ENCODE assay signal across 29 cellular contexts in the genomic region with DNA sequence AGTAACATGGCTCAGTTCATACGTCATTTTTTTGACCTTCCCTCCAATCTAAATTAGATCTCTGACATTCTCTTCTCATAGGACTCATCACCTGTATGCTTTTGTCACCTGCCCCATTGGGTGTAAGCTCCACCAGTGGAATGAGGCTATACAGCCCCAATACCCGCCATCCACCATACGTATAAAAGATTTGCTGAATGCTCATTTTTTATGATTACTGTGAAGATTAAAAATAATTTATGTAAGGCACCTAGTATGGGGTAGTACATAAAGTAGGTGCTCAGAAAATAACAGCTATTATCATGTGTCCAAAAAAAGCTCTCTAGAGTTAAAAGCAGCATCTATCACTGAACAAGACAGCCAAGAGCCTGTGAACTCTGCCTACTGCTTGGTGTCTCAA. TPM values are rescaled to one million over a fixed set of nuclear protein-coding genes. Genes with fewer than 3 reads are reported as not detected.
DNase-seq lines count a peak whose midpoint lies in the region; ATAC-seq, FAIRE-seq and TF ChIP-seq lines count a peak whose summit lies in the region.
"Had no signal": no experiment of that assay in that cellular context is flagged by ENCODE, and none has a peak within 500 bp of the region (broad histone marks: within the 10 kb centered on the region; RNA-seq: fewer than 3 reads in every experiment).

No MANE protein-coding gene starts in this region.

- H2AFZ ChIP-seq in HepG2 (ENCODE audit: low read length) (no peak overlapping the region), K562 (ENCODE audit: low read depth, low read length) (no peak overlapping the region)

- in situ Hi-C loops in HepG2 (cut with HindIII; ENCODE audit: extremely low pct_ligation_motif_present, low pct_unique_long_range_greater_than_20kb) (no loop called here), K562 (cut with MboI) (no loop called here)

- TF ChIP-seq POLR2A in HepG2 (IDR thresholded peaks at IDR 0.05; ENCODE audit: insufficient read depth in 1 of 2, low read depth in 2 of 2, low read length in 2 of 2): no peak
- TF ChIP-seq POLR2A in right lobe of liver (IDR thresholded peaks at IDR 0.05): no peak
- no peak for TF ChIP-seq POLR2A in K562 (conservative IDR thresholded peaks at IDR 0.05)

- BruUV-seq in HepG2 (replicated peaks; lab: Mats Ljungman, UMichigan): no TSS peak
- BruUV-seq in K562 (replicated peaks; lab: Mats Ljungman, UMichigan): no TSS peak

- H3K27ac ChIP-seq in HepG2 (ENCODE audit: extremely low read length, insufficient read depth, low read length): no peak overlapping the region
- no peak overlapping the region for H3K27ac ChIP-seq in right lobe of liver
- no peak overlapping the region for H3K27ac ChIP-seq in K562 (ENCODE audit: extremely low read depth, low read depth, low read length)
- H3K27ac ChIP-seq: BLaER1 had no signal

- H3K9ac ChIP-seq in HepG2 (ENCODE audit: insufficient read depth, low read depth, low read length): no peak overlapping the region
- H3K9ac ChIP-seq in K562 (ENCODE audit: insufficient read depth in 1 of 2, low read depth in 2 of 2, low read length in 2 of 2): no peak overlapping the region
- H3K9ac ChIP-seq: BLaER1 had no signal

- intact Hi-C loops in HepG2 (cut with micrococcal nuclease; ENCODE audit: unreplicated experiment) (no loop called here), right lobe of liver (cut with DNase I) (no loop called here), K562 (cut with micrococcal nuclease) (no loop called here)

- H3K4me1 ChIP-seq in HepG2 (ENCODE audit: insufficient read depth, low read length) (peaks cover 10% of the 10 kb centered on the region), right lobe of liver (peaks cover 0 to 9% (median 0%) of the 10 kb centered on the region in 4 donors), K562 (replicated peaks in 1 of 2; ENCODE audit: control insufficient read depth in 2 of 2, insufficient read depth in 2 of 2, low read length in 2 of 2) (no peaks in the 10 kb centered on the region; a peak in 1 of 5 replicates)
- H3K4me1 ChIP-seq: BE2C had no signal

- TF ChIP-seq CTCF in HepG2 (CRISPR knock-in tag; IDR thresholded peaks at IDR 0.05): no peak
- no peak for TF ChIP-seq CTCF in right lobe of liver (IDR thresholded peaks at IDR 0.05)
- TF ChIP-seq CTCF in K562 (IDR thresholded peaks at IDR 0.05 in 2 of 3, conservative IDR thresholded peaks at IDR 0.05 in 1 of 3; ENCODE audit: insufficient read depth in 2 of 3, low read depth in 1 of 3, low read length in 3 of 3): no peak

- no peak for FAIRE-seq in HepG2 (lab: Jason Lieb, UNC)
- no peak for FAIRE-seq in K562 (lab: Jason Lieb, UNC)
- FAIRE-seq: A204.1, D721Med, GM12878, GM12892, GM18507 had no signal

- H3K27me3 ChIP-seq in HepG2 (ENCODE audit: control insufficient read depth in 1 of 2, insufficient read depth in 2 of 2, low read length in 2 of 2) (no peaks in the 10 kb centered on the region), right lobe of liver (no peaks in the 10 kb centered on the region), K562 (ENCODE audit: control insufficient read depth in 2 of 2, insufficient read depth in 2 of 2, low read length in 2 of 2) (no peaks in the 10 kb centered on the region)
- H3K27me3 ChIP-seq: BE2C, BLaER1 had no signal

- CTCF ChIA-PET in HepG2 (lab: Yijun Ruan, JAX; ENCODE audit: low intra/inter-chr PET ratio, low total read pairs): no interaction called here
- CTCF ChIA-PET in K562 (lab: Yijun Ruan, JAX; ENCODE audit: low intra/inter-chr PET ratio): no interaction called here

- no peaks in the 10 kb centered on the region for H3K79me2 ChIP-seq in HepG2 (ENCODE audit: insufficient read depth, low read length)
- H3K79me2 ChIP-seq in K562 (ENCODE audit: control insufficient read depth, insufficient read depth, low read length): no peaks in the 10 kb centered on the region

- POLR2A ChIA-PET in HepG2 (lab: Yijun Ruan, JAX) (interaction anchor here (1.0 kb wide), 1 partner anchor 43 kb away, joined by 3 read pairs; no protein-coding TSS in a partner anchor), K562 (lab: Yijun Ruan, JAX) (interaction anchor here (1.2 to 1.4 kb wide), 5 partner anchors 10 to 36 kb away, joined by 3 to 6 read pairs (median 4); no protein-coding TSS in a partner anchor)

- peaks cover 65 to 93% of the 10 kb centered on the region in 2 experiments for H3K36me3 ChIP-seq in HepG2 (replicated peaks in 1 of 2; ENCODE audit: control insufficient read depth in 1 of 2, insufficient read depth in 2 of 2, low read length in 2 of 2)
- H3K36me3 ChIP-seq in right lobe of liver: peaks cover 20 to 90% (median 53%) of the 10 kb centered on the region in 4 donors
- peaks cover 91% of the 10 kb centered on the region for H3K36me3 ChIP-seq in K562 (ENCODE audit: control insufficient read depth, insufficient read depth, low read length)

- ATAC-seq in HepG2 (no peak), right lobe of liver (no peak), K562 (no peak)
- ATAC-seq: GM12878 had no signal

- TF ChIP-seq EP300 in HepG2 (IDR thresholded peaks at IDR 0.05; ENCODE audit: low read depth in 2 of 2, low read length in 2 of 2) (no peak), HepG2 (CRISPR knock-in tag; IDR thresholded peaks at IDR 0.05; ENCODE audit: borderline replicate concordance) (no peak), K562 (IDR thresholded peaks at IDR 0.05; ENCODE audit: low read length) (no peak)

- 98% methylated on average over 3 of the region's 3 CpGs for WGBS in HepG2 (ENCODE audit: low lambda C conversion rate)
- 85% methylated on average over 3 of the region's 3 CpGs for WGBS in right lobe of liver (ENCODE audit: insufficient coverage, low coverage, low lambda C conversion rate, missing lambda C conversion rate)
- WGBS in K562 (ENCODE audit: insufficient coverage, low coverage, missing lambda C conversion rate): 87% methylated on average over 3 of the region's 3 CpGs

- TF ChIP-seq RAD21 in HepG2 (CRISPR knock-in tag; IDR thresholded peaks at IDR 0.05) (no peak), K562 (CRISPR knock-in tag; conservative IDR thresholded peaks at IDR 0.05 in 1 of 2, IDR thresholded peaks at IDR 0.05 in 1 of 2) (no peak)

- DNase-seq in HepG2 (ENCODE audit: low spot score) (no peak), right lobe of liver (no peak), K562 (ENCODE audit: extremely low read depth in 1 of 4, low spot score in 3 of 4) (no peak), ureter (ENCODE audit: low spot score) (peak; percentile 4), DMS53 treated with DMSO at 0.1 percent for 48 hours (lab: John Stamatoyannopoulos, UW; ENCODE audit: unreplicated experiment) (no peak)
- no peak for DNase-seq in stimulated activated CD8-positive, alpha-beta memory T cell treated with anti-CD3 and anti-CD28 coated beads, Interleukin-4, amount 100 ng/mL, for 48 hours
- DNase-seq: 8988T; ACHN; BE2C; C1 segment of cervical spinal cord; Caco-2; Calu3; CD4-positive, alpha-beta memory T cell; CD4-positive, CD25-positive, alpha-beta regulatory T cell; CD8-positive, alpha-beta memory T cell; DMS79; DND-41; EL; GDM1 had no signal

- no peaks in the 10 kb centered on the region for H3K9me3 ChIP-seq in HepG2 (ENCODE audit: low read length)
- H3K9me3 ChIP-seq in right lobe of liver: no peaks in the 10 kb centered on the region
- H3K9me3 ChIP-seq in K562 (replicated peaks; ENCODE audit: control insufficient read depth, insufficient read depth, low read depth, low read length): no peaks in the 10 kb centered on the region
- H3K9me3 ChIP-seq: BE2C, BLaER1, Caco-2 had no signal

- no peak overlapping the region for H3K4me3 ChIP-seq in HepG2 (replicated peaks in 1 of 3; ENCODE audit: insufficient read depth in 1 of 3, low read depth in 2 of 3, low read length in 3 of 3)
- no peak overlapping the region for H3K4me3 ChIP-seq in right lobe of liver
- no peak overlapping the region for H3K4me3 ChIP-seq in K562
- H3K4me3 ChIP-seq: BLaER1, GM12878 had no signal

- H4K20me1 ChIP-seq in HepG2 (ENCODE audit: insufficient read depth, low read length) (no peaks in the 10 kb centered on the region; the same call in 1 of the 2 replicates), K562 (replicated peaks; ENCODE audit: control insufficient read depth, insufficient read depth, low read length) (no peaks in the 10 kb centered on the region)

- H3K4me2 ChIP-seq in HepG2 (ENCODE audit: low read depth, low read length) (no peak overlapping the region), K562 (ENCODE audit: insufficient read depth, low read length) (no peak overlapping the region)
- H3K4me2 ChIP-seq: BLaER1 had no signal

- H3K9me1 ChIP-seq in K562 (ENCODE audit: control insufficient read depth, insufficient read depth, low read length): no peaks in the 10 kb centered on the region

RNA-seq across cellular contexts. Expression of gene NCOA5, which starts 24.1 kb away (rescaled TPM):
- total RNA-seq in HepG2 (2016; rRNA removed; fragmentation: Illumina TruSeq; extraction: Trizol): 28.4 and 37.7 TPM in 2 replicates
- total RNA-seq in HepG2 (2016; cell fraction: cytosol; rRNA removed; fragmentation: Illumina TruSeq; extraction: Trizol; ENCODE audit: low read depth): 5.3 and 5.8 TPM in 2 replicates
- 27.1 and 29.5 TPM in 2 replicates for total RNA-seq in HepG2 (2016; cell fraction: insoluble cytoplasmic fraction; rRNA removed; fragmentation: Illumina TruSeq; extraction: Trizol)
- total RNA-seq in HepG2 (2016; cell fraction: membrane; rRNA removed; fragmentation: Illumina TruSeq; extraction: Trizol): 12.8 and 13.5 TPM in 2 replicates
- 18.5 and 23.8 TPM in 2 replicates for total RNA-seq in HepG2 (2016; cell fraction: nucleus; rRNA removed; fragmentation: Illumina TruSeq; extraction: Trizol)
- polyA plus RNA-seq in HepG2 (2011; rRNA removed): 16.5 and 17.5 TPM in 2 replicates
- polyA plus RNA-seq in HepG2 (2011; cell fraction: cytosol; rRNA removed): 11.8 and 14.3 TPM in 2 replicates
- 22.9 and 23.8 TPM in 2 replicates for polyA plus RNA-seq in HepG2 (2011; cell fraction: nucleus; rRNA removed)
- 17.3 and 18.5 TPM in 2 replicates for polyA plus RNA-seq in HepG2 (2012)
- 3.4 and 3.9 TPM in 2 replicates for polyA plus RNA-seq in HepG2 (2016; cell fraction: cytosol; fragmentation: Illumina TruSeq; extraction: Trizol; ENCODE audit: low read depth)
- 39.8 and 50.1 TPM in 2 replicates for polyA plus RNA-seq in HepG2 (2016; cell fraction: insoluble cytoplasmic fraction; fragmentation: Illumina TruSeq; extraction: Trizol; ENCODE audit: low read depth)
- polyA plus RNA-seq in HepG2 (2016; cell fraction: membrane; fragmentation: Illumina TruSeq; extraction: Trizol; ENCODE audit: low read depth): 9.4 and 9.8 TPM in 2 replicates
- polyA plus RNA-seq in HepG2 (2016; cell fraction: nucleus; fragmentation: Illumina TruSeq; extraction: Trizol; ENCODE audit: insufficient read depth, low read depth): 57.0 and 60.2 TPM in 2 replicates
- 16.8 and 41.9 TPM in 2 replicates for polyA minus RNA-seq in HepG2 (2011; rRNA and poly(A)+ RNA removed; ENCODE audit: low replicate concordance)
- 10.9 and 12.0 TPM in 2 replicates for polyA minus RNA-seq in HepG2 (2011; cell fraction: cytosol; rRNA and poly(A)+ RNA removed)
- polyA minus RNA-seq in HepG2 (2011; cell fraction: nucleus; rRNA and poly(A)+ RNA removed): 17.4 TPM in 2 replicates
- 10 to 100 TPM in 1 of 6 experiments, 1 to 10 TPM in 5; 5.1 to 10.4 (median 8.8) TPM for total RNA-seq in right lobe of liver
- total RNA-seq in K562 (2011; cell fraction: chromatin; rRNA removed; ENCODE audit: low replicate concordance): 10.4 and 11.2 TPM in 2 replicates
- total RNA-seq in K562 (2011; cell fraction: nucleolus; rRNA removed): 6.0 and 6.8 TPM in 2 replicates
- 5.9 and 7.0 TPM in 2 replicates for total RNA-seq in K562 (2011; cell fraction: nucleoplasm; rRNA removed)
- 13.5 and 19.2 TPM in 2 replicates for total RNA-seq in K562 (2014; rRNA removed)
- 11.6 and 11.8 TPM in 2 replicates for total RNA-seq in K562 (2014; rRNA removed; fragmentation: Illumina TruSeq; extraction: Trizol)
- total RNA-seq in K562 (2015; rRNA removed; fragmentation: Illumina TruSeq; extraction: Trizol): 16.9 and 18.5 TPM in 2 replicates
- 17.9 and 19.4 TPM in 2 replicates for total RNA-seq in K562 (2021)
- polyA plus RNA-seq in K562 (2011; rRNA removed): 13.3 and 13.8 TPM in 2 replicates
- polyA plus RNA-seq in K562 (2011; cell fraction: cytosol; rRNA removed): 12.9 and 16.1 TPM in 2 replicates
- polyA plus RNA-seq in K562 (2011; cell fraction: nucleus; rRNA removed): 14.1 and 16.8 TPM in 2 replicates
- 16.3 and 19.4 TPM in 2 replicates for polyA plus RNA-seq in K562 (2012)
- 19.9 and 22.8 TPM in 2 replicates for polyA plus RNA-seq in K562 (2014; fragmentation: Illumina TruSeq; extraction: Trizol)
- 1 to 10 TPM; 3.9 to 4.3 TPM for polyA plus RNA-seq in K562 (2014; fragmentation: Nextera tagmentation; extraction: Ambion mirVana)
- 12.9 and 17.8 TPM in 2 replicates for polyA plus RNA-seq in K562 (2014; rRNA removed)
- polyA minus RNA-seq in K562 (2011; rRNA and poly(A)+ RNA removed): 11.2 and 15.3 TPM in 2 replicates
- polyA minus RNA-seq in K562 (2011; cell fraction: cytosol; rRNA and poly(A)+ RNA removed): 8.0 and 9.6 TPM in 2 replicates
- polyA minus RNA-seq in K562 (2011; cell fraction: nucleus; rRNA and poly(A)+ RNA removed): 4.3 and 6.8 TPM in 2 replicates
- 30.0 TPM for total RNA-seq in ureter

RNA-seq across cellular contexts. Expression of gene SLC12A5, which starts 36.7 kb away (rescaled TPM):
- 5.3 and 5.4 TPM in 2 replicates for total RNA-seq in HepG2 (2016; rRNA removed; fragmentation: Illumina TruSeq; extraction: Trizol)
- total RNA-seq in HepG2 (2016; cell fraction: cytosol; rRNA removed; fragmentation: Illumina TruSeq; extraction: Trizol; ENCODE audit: low read depth): 2.8 and 4.0 TPM in 2 replicates
- total RNA-seq in HepG2 (2016; cell fraction: insoluble cytoplasmic fraction; rRNA removed; fragmentation: Illumina TruSeq; extraction: Trizol): 4.2 and 4.4 TPM in 2 replicates
- 3.5 and 4.1 TPM in 2 replicates for total RNA-seq in HepG2 (2016; cell fraction: membrane; rRNA removed; fragmentation: Illumina TruSeq; extraction: Trizol)
- total RNA-seq in HepG2 (2016; cell fraction: nucleus; rRNA removed; fragmentation: Illumina TruSeq; extraction: Trizol): 3.0 and 3.9 TPM in 2 replicates
- 4.3 and 5.6 TPM in 2 replicates for polyA plus RNA-seq in HepG2 (2011; rRNA removed)
- polyA plus RNA-seq in HepG2 (2011; cell fraction: cytosol; rRNA removed): 4.5 and 6.3 TPM in 2 replicates
- polyA plus RNA-seq in HepG2 (2011; cell fraction: nucleus; rRNA removed): 6.0 and 6.2 TPM in 2 replicates
- polyA plus RNA-seq in HepG2 (2012): 12.9 and 15.9 TPM in 2 replicates
- 27.8 and 30.6 TPM in 2 replicates for polyA plus RNA-seq in HepG2 (2016; cell fraction: cytosol; fragmentation: Illumina TruSeq; extraction: Trizol; ENCODE audit: low read depth)
- polyA plus RNA-seq in HepG2 (2016; cell fraction: insoluble cytoplasmic fraction; fragmentation: Illumina TruSeq; extraction: Trizol; ENCODE audit: low read depth): 18.0 and 19.7 TPM in 2 replicates
- 33.5 and 42.8 TPM in 2 replicates for polyA plus RNA-seq in HepG2 (2016; cell fraction: membrane; fragmentation: Illumina TruSeq; extraction: Trizol; ENCODE audit: low read depth)
- polyA plus RNA-seq in HepG2 (2016; cell fraction: nucleus; fragmentation: Illumina TruSeq; extraction: Trizol; ENCODE audit: insufficient read depth, low read depth): 14.1 and 18.5 TPM in 2 replicates
- polyA minus RNA-seq in HepG2 (2011; rRNA and poly(A)+ RNA removed; ENCODE audit: low replicate concordance): 2.3 and 2.5 TPM in 2 replicates
- polyA minus RNA-seq in HepG2 (2011; cell fraction: cytosol; rRNA and poly(A)+ RNA removed): 1.7 and 1.8 TPM in 2 replicates
- polyA minus RNA-seq in HepG2 (2011; cell fraction: nucleus; rRNA and poly(A)+ RNA removed): 3.5 and 3.7 TPM in 2 replicates
- total RNA-seq in right lobe of liver: under 1 TPM in 3 of 6 experiments, not detected in 3; 0.32 to 0.91 (median 0.64) TPM
- total RNA-seq in K562 (2011; cell fraction: chromatin; rRNA removed; ENCODE audit: low replicate concordance): 1.3 and 3.1 TPM in 2 replicates
- 1.4 and 2.2 TPM in 2 replicates for total RNA-seq in K562 (2011; cell fraction: nucleolus; rRNA removed)
- total RNA-seq in K562 (2011; cell fraction: nucleoplasm; rRNA removed): 1.5 and 3.8 TPM in 2 replicates
- total RNA-seq in K562 (2014; rRNA removed): 2.2 and 2.4 TPM in 2 replicates
- 0.36 and 1.4 TPM in 2 replicates for total RNA-seq in K562 (2014; rRNA removed; fragmentation: Illumina TruSeq; extraction: Trizol)
- total RNA-seq in K562 (2015; rRNA removed; fragmentation: Illumina TruSeq; extraction: Trizol): 1.2 and 4.1 TPM in 2 replicates
- total RNA-seq in K562 (2021): 5.3 and 6.2 TPM in 2 replicates
- polyA plus RNA-seq in K562 (2011; rRNA removed): 1.8 and 3.0 TPM in 2 replicates
- polyA plus RNA-seq in K562 (2011; cell fraction: cytosol; rRNA removed): 3.9 and 11.1 TPM in 2 replicates
- 3.3 and 4.6 TPM in 2 replicates for polyA plus RNA-seq in K562 (2011; cell fraction: nucleus; rRNA removed)
- 10.0 and 16.1 TPM in 2 replicates for polyA plus RNA-seq in K562 (2012)
- 6.2 and 6.7 TPM in 2 replicates for polyA plus RNA-seq in K562 (2014; fragmentation: Illumina TruSeq; extraction: Trizol)
- 1 to 10 TPM in 1 of 2 experiments, under 1 TPM in 1; 0.71 to 2.1 TPM for polyA plus RNA-seq in K562 (2014; fragmentation: Nextera tagmentation; extraction: Ambion mirVana)
- 7.5 and 8.5 TPM in 2 replicates for polyA plus RNA-seq in K562 (2014; rRNA removed)
- polyA minus RNA-seq in K562 (2011; rRNA and poly(A)+ RNA removed): 0.66 TPM in 1 of 2 replicates, not detected in the other
- 3.9 TPM in 1 of 2 replicates, not detected in the other for polyA minus RNA-seq in K562 (2011; cell fraction: cytosol; rRNA and poly(A)+ RNA removed)
- polyA minus RNA-seq in K562 (2011; cell fraction: nucleus; rRNA and poly(A)+ RNA removed): 0.40 and 0.44 TPM in 2 replicates
- total RNA-seq in ureter: not detected
- total RNA-seq: CD4-positive, alpha-beta memory T cell; CD4-positive, CD25-positive, alpha-beta regulatory T cell; CD8-positive, alpha-beta memory T cell; Daoy had no signal
- polyA plus RNA-seq: CD14-positive monocyte; CD4-positive, alpha-beta memory T cell; CD4-positive, CD25-positive, alpha-beta regulatory T cell; CD8-positive, alpha-beta memory T cell had no signal

RNA-seq across cellular contexts. Expression of gene CD40, which starts 52.4 kb away (rescaled TPM):
- total RNA-seq in HepG2 (2016; rRNA removed; fragmentation: Illumina TruSeq; extraction: Trizol) (2.2 and 4.6 TPM in 2 replicates), right lobe of liver (10 to 100 TPM in 2 of 6 experiments, 1 to 10 TPM in 4; 8.8 to 11.7 (median 9.4) TPM), K562 (2014; rRNA removed) (1.5 and 1.6 TPM in 2 replicates), K562 (2014; rRNA removed; fragmentation: Illumina TruSeq; extraction: Trizol) (1.1 and 1.3 TPM in 2 replicates), K562 (2015; rRNA removed; fragmentation: Illumina TruSeq; extraction: Trizol) (0.64 and 0.76 TPM in 2 replicates), K562 (2021) (2.0 and 2.1 TPM in 2 replicates), ureter (29.0 TPM)
- 1.6 and 2.0 TPM in 2 replicates for total RNA-seq in HepG2 (2016; cell fraction: cytosol; rRNA removed; fragmentation: Illumina TruSeq; extraction: Trizol; ENCODE audit: low read depth)
- total RNA-seq in HepG2 (2016; cell fraction: insoluble cytoplasmic fraction; rRNA removed; fragmentation: Illumina TruSeq; extraction: Trizol): 2.5 and 4.5 TPM in 2 replicates
- 2.7 and 3.4 TPM in 2 replicates for total RNA-seq in HepG2 (2016; cell fraction: membrane; rRNA removed; fragmentation: Illumina TruSeq; extraction: Trizol)
- total RNA-seq in HepG2 (2016; cell fraction: nucleus; rRNA removed; fragmentation: Illumina TruSeq; extraction: Trizol): 4.5 and 5.3 TPM in 2 replicates
- polyA plus RNA-seq in HepG2 (2011; rRNA removed) (13.4 TPM in 2 replicates), K562 (2011; rRNA removed) (2.2 and 3.7 TPM in 2 replicates), K562 (2014; fragmentation: Illumina TruSeq; extraction: Trizol) (1.9 TPM in 2 replicates), K562 (2014; fragmentation: Nextera tagmentation; extraction: Ambion mirVana) (1 to 10 TPM; 1.0 to 1.6 TPM), K562 (2014; rRNA removed) (2.3 and 2.9 TPM in 2 replicates)
- polyA plus RNA-seq in HepG2 (2011; cell fraction: cytosol; rRNA removed): 10.3 and 14.5 TPM in 2 replicates
- 11.5 and 13.3 TPM in 2 replicates for polyA plus RNA-seq in HepG2 (2011; cell fraction: nucleus; rRNA removed)
- 5.5 and 6.2 TPM in 2 replicates for polyA plus RNA-seq in HepG2 (2012)
- 1.8 and 2.2 TPM in 2 replicates for polyA plus RNA-seq in HepG2 (2016; cell fraction: cytosol; fragmentation: Illumina TruSeq; extraction: Trizol; ENCODE audit: low read depth)
- 2.2 and 2.6 TPM in 2 replicates for polyA plus RNA-seq in HepG2 (2016; cell fraction: insoluble cytoplasmic fraction; fragmentation: Illumina TruSeq; extraction: Trizol; ENCODE audit: low read depth)
- polyA plus RNA-seq in HepG2 (2016; cell fraction: membrane; fragmentation: Illumina TruSeq; extraction: Trizol; ENCODE audit: low read depth): 1.6 and 2.6 TPM in 2 replicates
- polyA plus RNA-seq in HepG2 (2016; cell fraction: nucleus; fragmentation: Illumina TruSeq; extraction: Trizol; ENCODE audit: insufficient read depth, low read depth): 7.9 and 9.2 TPM in 2 replicates
- polyA minus RNA-seq in HepG2 (2011; rRNA and poly(A)+ RNA removed; ENCODE audit: low replicate concordance): 0.70 and 6.5 TPM in 2 replicates
- 3.3 and 4.0 TPM in 2 replicates for polyA minus RNA-seq in HepG2 (2011; cell fraction: cytosol; rRNA and poly(A)+ RNA removed)
- 4.8 and 5.8 TPM in 2 replicates for polyA minus RNA-seq in HepG2 (2011; cell fraction: nucleus; rRNA and poly(A)+ RNA removed)
- 2.4 and 5.1 TPM in 2 replicates for total RNA-seq in K562 (2011; cell fraction: chromatin; rRNA removed; ENCODE audit: low replicate concordance)
- total RNA-seq in K562 (2011; cell fraction: nucleolus; rRNA removed): 2.4 and 4.5 TPM in 2 replicates
- 5.8 and 6.6 TPM in 2 replicates for total RNA-seq in K562 (2011; cell fraction: nucleoplasm; rRNA removed)
- 2.5 and 4.8 TPM in 2 replicates for polyA plus RNA-seq in K562 (2011; cell fraction: cytosol; rRNA removed)
- 3.0 and 4.6 TPM in 2 replicates for polyA plus RNA-seq in K562 (2011; cell fraction: nucleus; rRNA removed)
- polyA plus RNA-seq in K562 (2012): 1.7 and 4.9 TPM in 2 replicates
- polyA minus RNA-seq in K562 (2011; rRNA and poly(A)+ RNA removed): 0.75 and 1.5 TPM in 2 replicates
- 0.67 and 1.5 TPM in 2 replicates for polyA minus RNA-seq in K562 (2011; cell fraction: cytosol; rRNA and poly(A)+ RNA removed)
- 0.89 and 2.4 TPM in 2 replicates for polyA minus RNA-seq in K562 (2011; cell fraction: nucleus; rRNA and poly(A)+ RNA removed)
- total RNA-seq: Caco-2 had no signal

RNA-seq across cellular contexts. Expression of gene MMP9, which starts 57.0 kb away (rescaled TPM):
- total RNA-seq in HepG2 (2016; rRNA removed; fragmentation: Illumina TruSeq; extraction: Trizol) (not detected in 2 replicates), right lobe of liver (1 to 10 TPM in 4 of 6 experiments, under 1 TPM in 2; 0.61 to 2.4 (median 1.3) TPM), K562 (2014; rRNA removed) (0.04 TPM in 1 of 2 replicates, not detected in the other), K562 (2014; rRNA removed; fragmentation: Illumina TruSeq; extraction: Trizol) (not detected in 2 replicates), K562 (2015; rRNA removed; fragmentation: Illumina TruSeq; extraction: Trizol) (not detected in 2 replicates), K562 (2021) (not detected in 2 replicates), ureter (1.4 TPM)
- not detected in 2 replicates for total RNA-seq in HepG2 (2016; cell fraction: cytosol; rRNA removed; fragmentation: Illumina TruSeq; extraction: Trizol; ENCODE audit: low read depth)
- total RNA-seq in HepG2 (2016; cell fraction: insoluble cytoplasmic fraction; rRNA removed; fragmentation: Illumina TruSeq; extraction: Trizol): 0.06 TPM in 1 of 2 replicates, not detected in the other
- total RNA-seq in HepG2 (2016; cell fraction: membrane; rRNA removed; fragmentation: Illumina TruSeq; extraction: Trizol): not detected in 2 replicates
- total RNA-seq in HepG2 (2016; cell fraction: nucleus; rRNA removed; fragmentation: Illumina TruSeq; extraction: Trizol): not detected in 2 replicates
- polyA plus RNA-seq in HepG2 (2011; rRNA removed) (0.03 TPM in 1 of 2 replicates, not detected in the other), K562 (2011; rRNA removed) (not detected in 2 replicates), K562 (2014; fragmentation: Illumina TruSeq; extraction: Trizol) (not detected in 2 replicates), K562 (2014; fragmentation: Nextera tagmentation; extraction: Ambion mirVana) (not detected), K562 (2014; rRNA removed) (0.07 TPM in 1 of 2 replicates, not detected in the other)
- polyA plus RNA-seq in HepG2 (2011; cell fraction: cytosol; rRNA removed): 0.04 TPM in 1 of 2 replicates, not detected in the other
- not detected in 2 replicates for polyA plus RNA-seq in HepG2 (2011; cell fraction: nucleus; rRNA removed)
- polyA plus RNA-seq in HepG2 (2012): not detected in 2 replicates
- polyA plus RNA-seq in HepG2 (2016; cell fraction: cytosol; fragmentation: Illumina TruSeq; extraction: Trizol; ENCODE audit: low read depth): not detected in 2 replicates
- not detected in 2 replicates for polyA plus RNA-seq in HepG2 (2016; cell fraction: insoluble cytoplasmic fraction; fragmentation: Illumina TruSeq; extraction: Trizol; ENCODE audit: low read depth)
- not detected in 2 replicates for polyA plus RNA-seq in HepG2 (2016; cell fraction: membrane; fragmentation: Illumina TruSeq; extraction: Trizol; ENCODE audit: low read depth)
- not detected in 2 replicates for polyA plus RNA-seq in HepG2 (2016; cell fraction: nucleus; fragmentation: Illumina TruSeq; extraction: Trizol; ENCODE audit: insufficient read depth, low read depth)
- not detected in 2 replicates for polyA minus RNA-seq in HepG2 (2011; rRNA and poly(A)+ RNA removed; ENCODE audit: low replicate concordance)
- polyA minus RNA-seq in HepG2 (2011; cell fraction: cytosol; rRNA and poly(A)+ RNA removed): not detected in 2 replicates
- not detected in 2 replicates for polyA minus RNA-seq in HepG2 (2011; cell fraction: nucleus; rRNA and poly(A)+ RNA removed)
- total RNA-seq in K562 (2011; cell fraction: chromatin; rRNA removed; ENCODE audit: low replicate concordance): not detected in 2 replicates
- not detected in 2 replicates for total RNA-seq in K562 (2011; cell fraction: nucleolus; rRNA removed)
- total RNA-seq in K562 (2011; cell fraction: nucleoplasm; rRNA removed): not detected in 2 replicates
- 0.03 TPM in 1 of 2 replicates, not detected in the other for polyA plus RNA-seq in K562 (2011; cell fraction: cytosol; rRNA removed)
- not detected in 2 replicates for polyA plus RNA-seq in K562 (2011; cell fraction: nucleus; rRNA removed)
- 0.04 TPM in 1 of 2 replicates, not detected in the other for polyA plus RNA-seq in K562 (2012)
- not detected in 2 replicates for polyA minus RNA-seq in K562 (2011; rRNA and poly(A)+ RNA removed)
- polyA minus RNA-seq in K562 (2011; cell fraction: cytosol; rRNA and poly(A)+ RNA removed): not detected in 2 replicates
- polyA minus RNA-seq in K562 (2011; cell fraction: nucleus; rRNA and poly(A)+ RNA removed): not detected in 2 replicates
- total RNA-seq: Calu3, G401 had no signal
- polyA plus RNA-seq: AG04450; CD4-positive, alpha-beta memory T cell; CD4-positive, CD25-positive, alpha-beta regulatory T cell; CD8-positive, alpha-beta memory T cell had no signal

Comparison
In these comparisons a context has a peak if more than half of its experiments do, and no peak if none do; other contexts are left out.
1. Of the 241 proteins assayed by ChIP-seq in both HepG2 and K562: peak only in HepG2: MAFF and MAFK; only in K562: none; in both: none; in neither: 239.